In genomic region chrX:103529550-103529949, GRCh38 we compare ENCODE assay signal across 22 cellular contexts. TPM values are rescaled to one million over a fixed set of nuclear protein-coding genes. Genes with fewer than 3 reads are reported as not detected.
DNase-seq lines count a peak whose midpoint lies in the region; ATAC-seq, FAIRE-seq and TF ChIP-seq lines count a peak whose summit lies in the region.
"Had no signal": no experiment of that assay in that cellular context is flagged by ENCODE, and none has a peak within 500 bp of the region (broad histone marks: within the 10 kb centered on the region; RNA-seq: fewer than 3 reads in every experiment).

No MANE protein-coding gene starts in this region.

- H3K4me2 ChIP-seq in A549 (no peak overlapping the region), astrocyte (ENCODE audit: low read length) (no peak overlapping the region)
- H3K4me2 ChIP-seq: BLaER1, GM23338 had no signal

- no peak for DNase-seq in A549 (ENCODE audit: low read depth in 1 of 2, low spot score in 1 of 2)
- DNase-seq in GM12891 (ENCODE audit: insufficient read length, low spot score): no peak
- no peak for DNase-seq in astrocyte (ENCODE audit: low read depth)
- peak; percentile 41 for DNase-seq in fibroblast of gingiva (ENCODE audit: low read depth)
- DNase-seq in kidney: no peak
- DNase-seq in posterior vena cava (ENCODE audit: low spot score): no peak
- DNase-seq: 8988T; Caco-2; CD4-positive, CD25-positive, alpha-beta regulatory T cell; CD8-positive, alpha-beta T cell; DMS153; DND-41; H9 had no signal

- TF ChIP-seq POLR2A in A549 (IDR thresholded peaks at IDR 0.05; ENCODE audit: low read length) (no peak), GM12891 (IDR thresholded peaks at IDR 0.05; ENCODE audit: low read depth, low read length) (no peak)

- no peak overlapping the region for H3K27ac Mint-ChIP-seq in astrocyte (ENCODE audit: unreplicated experiment)
- H3K27ac Mint-ChIP-seq: B cell; CD4-positive, CD25-positive, alpha-beta regulatory T cell; CD8-positive, alpha-beta T cell; GM23338; H9 had no signal

- H3K4me3 ChIP-seq in A549 (no peak overlapping the region), astrocyte (ENCODE audit: insufficient read depth, low read depth, low read length) (no peak overlapping the region), kidney (ENCODE audit: low read length in 2 of 2) (no peak overlapping the region)
- H3K4me3 ChIP-seq: BLaER1, GM23338 had no signal

- H3K27me3 ChIP-seq in astrocyte (ENCODE audit: insufficient read depth, low read length): no peaks in the 10 kb centered on the region

- H3K27ac ChIP-seq in A549: no peak overlapping the region
- H3K27ac ChIP-seq in astrocyte (ENCODE audit: low read depth, low read length): no peak overlapping the region
- no peak overlapping the region for H3K27ac ChIP-seq in kidney (ENCODE audit: low read depth in 2 of 2, low read length in 2 of 2)
- H3K27ac ChIP-seq: BLaER1, C4-2B had no signal

- H3K27me3 Mint-ChIP-seq in astrocyte (ENCODE audit: low read depth, unreplicated experiment): peaks cover 2% of the 10 kb centered on the region
- H3K27me3 Mint-ChIP-seq: B cell had no signal

- TF ChIP-seq EP300 in A549 (IDR thresholded peaks at IDR 0.05): no peak

- H4K20me1 ChIP-seq in astrocyte (ENCODE audit: insufficient read depth, low read length): no peaks in the 10 kb centered on the region
- H4K20me1 ChIP-seq: BLaER1 had no signal

- H3K36me3 ChIP-seq in astrocyte (ENCODE audit: insufficient read depth, low read length): no peaks in the 10 kb centered on the region
- no peaks in the 10 kb centered on the region for H3K36me3 ChIP-seq in kidney (ENCODE audit: control insufficient read depth in 1 of 2, insufficient read depth in 2 of 2, low read length in 2 of 2)
- H3K36me3 ChIP-seq: BLaER1 had no signal

- FAIRE-seq in A549 (lab: Jason Lieb, UNC) (peak; percentile 39), GM12891 (lab: Jason Lieb, UNC) (peak; percentile 62), astrocyte (lab: Jason Lieb, UNC) (peak; percentile 87), kidney (lab: Jason Lieb, UNC) (no peak)
- FAIRE-seq: G401.6, GM19239 had no signal

- CTCF ChIA-PET in A549 (lab: Yijun Ruan, JAX): interaction anchor here (0.9 to 1.5 kb wide), 2 partner anchors 101 to 182 kb away, joined by 3 to 4 read pairs; no protein-coding TSS in a partner anchor

- no peak overlapping the region for H3K4me3 Mint-ChIP-seq in astrocyte (ENCODE audit: unreplicated experiment)
- H3K4me3 Mint-ChIP-seq: B cell; CD4-positive, CD25-positive, alpha-beta regulatory T cell; CD8-positive, alpha-beta T cell; GM23338; H9 had no signal

- no peak for TF ChIP-seq RAD21 in A549 (conservative IDR thresholded peaks at IDR 0.05 in 1 of 2, IDR thresholded peaks at IDR 0.05 in 1 of 2)

- peaks cover 3% of the 10 kb centered on the region for H3K4me1 Mint-ChIP-seq in astrocyte (ENCODE audit: low read depth, unreplicated experiment)

- no peak overlapping the region for H2AFZ ChIP-seq in astrocyte (ENCODE audit: low read depth, low read length)
- H2AFZ ChIP-seq: GM23338 had no signal

- POLR2A ChIA-PET in A549 (lab: Yijun Ruan, JAX): no interaction called here

- intact Hi-C loops in kidney (cut with DNase I): no loop called here
- intact Hi-C loops in posterior vena cava (cut with DNase I): loop anchor here in 1 of 2 donors (2.0 kb wide), 1 partner anchor 291 kb away; no protein-coding TSS in a partner anchor

- H3K9ac ChIP-seq in astrocyte (ENCODE audit: low read length): no peak overlapping the region
- H3K9ac ChIP-seq in kidney (ENCODE audit: low read length in 2 of 2): no peak overlapping the region
- H3K9ac ChIP-seq: BLaER1 had no signal

- H3K79me2 ChIP-seq in astrocyte (ENCODE audit: insufficient read depth, low read length): no peaks in the 10 kb centered on the region

- H3K36me3 Mint-ChIP-seq in astrocyte (ENCODE audit: low read depth, unreplicated experiment): peaks cover 3% of the 10 kb centered on the region
- H3K36me3 Mint-ChIP-seq: CD4-positive, CD25-positive, alpha-beta regulatory T cell; CD8-positive, alpha-beta T cell had no signal

- 56% methylated on average over 3 of the region's 3 CpGs for WGBS in A549 (ENCODE audit: missing lambda C conversion rate)

- TF ChIP-seq CTCF in A549 (IDR thresholded peaks at IDR 0.05) (no peak), astrocyte (IDR thresholded peaks at IDR 0.05; ENCODE audit: insufficient read depth, low read depth, low read length) (no peak), kidney (IDR thresholded peaks at IDR 0.05; ENCODE audit: borderline replicate concordance, extremely low read depth, insufficient read depth) (no peak)

- ATAC-seq in A549: no peak
- no peak for ATAC-seq in GM21360 (IDR thresholded peaks at IDR 0.05; ENCODE audit: unreplicated experiment)
- ATAC-seq: CD8-positive, alpha-beta T cell; GM23338; HCT116 had no signal

- H3K9me3 Mint-ChIP-seq in astrocyte (ENCODE audit: unreplicated experiment): no peaks in the 10 kb centered on the region
- H3K9me3 Mint-ChIP-seq: CD8-positive, alpha-beta T cell; GM23338 had no signal

- H3K9me3 ChIP-seq in A549 (no peaks in the 10 kb centered on the region), astrocyte (ENCODE audit: insufficient read depth, low read depth, low read length) (no peaks in the 10 kb centered on the region), kidney (ENCODE audit: control insufficient read depth in 1 of 2, low read length in 2 of 2) (no peaks in the 10 kb centered on the region)
- H3K9me3 ChIP-seq: BLaER1, Caco-2 had no signal

- H3K4me1 ChIP-seq in A549: no peaks in the 10 kb centered on the region
- H3K4me1 ChIP-seq in astrocyte (ENCODE audit: insufficient read depth, low read length): peaks cover 6% of the 10 kb centered on the region
- no peaks in the 10 kb centered on the region for H3K4me1 ChIP-seq in kidney (ENCODE audit: control insufficient read depth in 1 of 2, insufficient read depth in 1 of 2, low read depth in 1 of 2, low read length in 2 of 2)
- H3K4me1 ChIP-seq: BLaER1, Caco-2 had no signal

TF ChIP-seq in A549, 52 proteins besides CTCF, POLR2A, EP300 and RAD21 (continues in another document):
- TF ChIP-seq NR3C1 (IDR thresholded peaks at IDR 0.05): no peak
- no peak for TF ChIP-seq CBX8 (IDR thresholded peaks at IDR 0.05)
- TF ChIP-seq CHD4 (IDR thresholded peaks at IDR 0.05; ENCODE audit: borderline replicate concordance): no peak
- no peak for TF ChIP-seq HEYL (CRISPR knock-in tag; IDR thresholded peaks at IDR 0.05)

TF ChIP-seq in GM12891, 5 proteins besides CTCF, POLR2A, EP300 and RAD21:
- TF ChIP-seq POU2F2 (IDR thresholded peaks at IDR 0.05; ENCODE audit: low read depth, low read length): no peak
- TF ChIP-seq SPI1 (IDR thresholded peaks at IDR 0.05; ENCODE audit: low read depth, low read length): no peak
- TF ChIP-seq PAX5 (IDR thresholded peaks at IDR 0.05; ENCODE audit: insufficient read depth, low read length, severe bottlenecking): no peak
- no peak for TF ChIP-seq POLR2AphosphoS5 (IDR thresholded peaks at IDR 0.05; ENCODE audit: low read depth, low read length)
- no peak for TF ChIP-seq TAF1 (IDR thresholded peaks at IDR 0.05; ENCODE audit: low read depth, low read length)

RNA-seq across cellular contexts. Expression of gene RAB40A, which starts 10.3 kb away (rescaled TPM):
- polyA plus RNA-seq in A549 (2011; rRNA removed) (0.03 and 0.04 TPM in 2 replicates), A549 (2017; fragmentation: RNase III; extraction: RNeasy Plus Mini Kit Qiagen cat#74134 plus additional on column Dnase treatment) (0.08 TPM in 1 of 3 replicates, not detected in the others), kidney (ENCODE audit: insufficient read depth, low read depth, low replicate concordance) (not detected)
- not detected in 2 replicates for polyA plus RNA-seq in A549 (2012; cell fraction: cytosol; rRNA removed)
- 0.06 and 0.17 TPM in 2 replicates for polyA plus RNA-seq in A549 (2012; cell fraction: nucleus; rRNA removed)
- not detected in 2 replicates for polyA minus RNA-seq in A549 (2011; rRNA and poly(A)+ RNA removed)
- polyA plus RNA-seq in GM12891 (2012; ENCODE audit: low read depth, missing spikeins): 0.39 TPM
- total RNA-seq in astrocyte (0.07 TPM in 1 of 2 replicates, not detected in the other), kidney (1.4 TPM), posterior vena cava (10 to 100 TPM in 1 of 2 donors, 1 to 10 TPM in 1; 6.5 to 19.7 TPM)
- total RNA-seq: A673; Caco-2; CD4-positive, CD25-positive, alpha-beta regulatory T cell; CD8-positive, alpha-beta T cell; GM23338; H9 had no signal

RNA-seq across cellular contexts. Expression of gene TCEAL4, which starts 55.8 kb away (rescaled TPM):
- polyA plus RNA-seq in A549 (2011; rRNA removed): 35.2 and 57.2 TPM in 2 replicates
- polyA plus RNA-seq in A549 (2012; cell fraction: cytosol; rRNA removed): 18.8 and 23.9 TPM in 2 replicates
- polyA plus RNA-seq in A549 (2012; cell fraction: nucleus; rRNA removed): 6.9 and 9.6 TPM in 2 replicates
- polyA plus RNA-seq in A549 (2017; fragmentation: RNase III; extraction: RNeasy Plus Mini Kit Qiagen cat#74134 plus additional on column Dnase treatment): 173 to 195 TPM (median 192 TPM) in 3 replicates
- polyA minus RNA-seq in A549 (2011; rRNA and poly(A)+ RNA removed): 9.0 and 9.8 TPM in 2 replicates
- 39.1 TPM for polyA plus RNA-seq in GM12891 (2012; ENCODE audit: low read depth, missing spikeins)
- 49.9 and 51.3 TPM in 2 replicates for total RNA-seq in astrocyte
- 96.8 TPM for total RNA-seq in kidney
- polyA plus RNA-seq in kidney (ENCODE audit: insufficient read depth, low read depth, low replicate concordance): 193 TPM
- total RNA-seq in posterior vena cava: 100 to 1,000 TPM; 197 to 336 TPM
